17 cellular contexts compared by ENCODE assay signal in the genomic region with DNA sequence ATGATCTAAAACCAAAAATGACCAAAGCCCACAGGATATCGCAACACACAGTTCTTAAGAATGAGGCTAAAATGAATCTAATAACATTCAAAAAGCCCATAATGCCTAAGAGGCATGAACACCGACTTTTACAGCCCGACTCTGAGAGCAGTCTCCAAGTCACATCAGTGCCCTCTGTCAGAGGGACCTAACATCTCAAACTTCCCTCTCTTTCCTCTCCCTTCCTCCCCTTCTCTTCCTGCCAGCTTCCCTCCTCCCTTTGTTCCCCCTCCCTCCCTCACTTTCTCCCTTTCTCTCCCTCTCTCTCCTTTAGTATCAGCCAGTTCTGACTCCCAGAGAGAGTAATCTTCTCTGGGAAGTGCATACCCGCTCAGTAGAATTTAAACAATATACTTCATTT.
DNase-seq lines count a peak whose midpoint lies in the region; ATAC-seq, FAIRE-seq and TF ChIP-seq lines count a peak whose summit lies in the region.
"Had no signal": no experiment of that assay in that cellular context is flagged by ENCODE, and none has a peak within 500 bp of the region (broad histone marks: within the 10 kb centered on the region; RNA-seq: fewer than 3 reads in every experiment).

No MANE protein-coding gene starts in this region.

- peak overlapping the region; percentile 83 for H3K4me2 ChIP-seq in osteoblast (ENCODE audit: insufficient read depth, low read length)

- no peaks in the 10 kb centered on the region for H3K9me3 ChIP-seq in osteoblast (ENCODE audit: low read depth, low read length)

- H3K4me3 ChIP-seq in ACC112 (ENCODE audit: low read depth, low read length) (peak overlapping the region; percentile 71), osteoblast (ENCODE audit: insufficient read depth, low read length) (peak overlapping the region; percentile 60)
- H3K4me3 ChIP-seq: lung had no signal

- intact Hi-C loops in left ventricle myocardium superior (cut with micrococcal nuclease) = no loop called here

- FAIRE-seq in RCC 7860 (lab: Jason Lieb, UNC) = peak; percentile 60

- peak; percentile 63 for ATAC-seq in left ventricle myocardium superior
- ATAC-seq: stimulated activated naive CD8-positive, alpha-beta T cell treated with anti-CD3 and anti-CD28 coated beads, Interleukin-15, Interleukin-2, amounts not matched to agents 100 U/mL and 50 U/mL, for 24 hours had no signal

- H4K20me1 ChIP-seq in osteoblast (ENCODE audit: insufficient read depth, low read length) = no peaks in the 10 kb centered on the region

- H3K27ac ChIP-seq in ACC112 (ENCODE audit: low read depth, low read length) (peak overlapping the region; percentile 78), osteoblast (ENCODE audit: low read depth, low read length) (peak overlapping the region; percentile 83)

- peaks cover 44% of the 10 kb centered on the region for H3K79me2 ChIP-seq in ACC112 (ENCODE audit: control insufficient read depth, insufficient read depth, low read length, unreplicated experiment)
- peaks cover 13% of the 10 kb centered on the region for H3K79me2 ChIP-seq in osteoblast (ENCODE audit: insufficient read depth, low read length)

- TF ChIP-seq CTCF in osteoblast (IDR thresholded peaks at IDR 0.05; ENCODE audit: extremely low read depth, low read depth, low read length) = no peak

- H3K27me3 ChIP-seq in ACC112 (ENCODE audit: insufficient read depth, low read length) (no peaks in the 10 kb centered on the region), osteoblast (ENCODE audit: insufficient read depth, low read length) (no peaks in the 10 kb centered on the region)

- DNase-seq in RCC 7860 (ENCODE audit: low spot score) (peak; percentile 56), left ventricle myocardium superior (no peak), osteoblast (ENCODE audit: insufficient read length, low spot score, missing footprints) (no peak), middle frontal gyrus (ENCODE audit: extremely low spot score, low spot score) (no peak), DMS 273 treated with DMSO at 0.1 percent for 48 hours (lab: John Stamatoyannopoulos, UW) (no peak), ureter (ENCODE audit: low spot score) (no peak), NCI-H146 (lab: John Stamatoyannopoulos, UW) (no peak)
- DNase-seq: activated naive CD4-positive, alpha-beta T cell treated with Interleukin-2 at 50 U/mL for 16 hours; COR-L47; KG1; NCI-H1105; NCI-H2227 treated with DMSO at 0.1 percent for 48 hours; SHP77; stimulated activated CD4-positive, alpha-beta T cell treated with anti-CD3 and anti-CD28 coated beads, Interleukin-12 subunit alpha, Interleukin-12 subunit beta, amount 100 ng/mL, for 4 hours; stimulated activated naive CD8-positive, alpha-beta T cell treated with anti-CD3 and anti-CD28 coated beads, Interleukin-15, Interleukin-2, amounts not matched to agents 100 U/mL and 50 U/mL, for 24 hours had no signal

- H3K4me1 ChIP-seq in ACC112 (ENCODE audit: control insufficient read depth, insufficient read depth, low read length, unreplicated experiment) (peaks cover 50% of the 10 kb centered on the region), osteoblast (ENCODE audit: insufficient read depth, low read length) (peaks cover 26% of the 10 kb centered on the region)

- no peak overlapping the region for H2AFZ ChIP-seq in ACC112 (ENCODE audit: low read length, unreplicated experiment)
- H2AFZ ChIP-seq in osteoblast (ENCODE audit: low read length) = peak overlapping the region; percentile 48

- H3K36me3 ChIP-seq in ACC112 (ENCODE audit: insufficient read depth, low read length) (no peaks in the 10 kb centered on the region), osteoblast (ENCODE audit: insufficient read depth, low read length) (no peaks in the 10 kb centered on the region)
